11 cellular contexts compared by ENCODE assay signal in the genomic region with DNA sequence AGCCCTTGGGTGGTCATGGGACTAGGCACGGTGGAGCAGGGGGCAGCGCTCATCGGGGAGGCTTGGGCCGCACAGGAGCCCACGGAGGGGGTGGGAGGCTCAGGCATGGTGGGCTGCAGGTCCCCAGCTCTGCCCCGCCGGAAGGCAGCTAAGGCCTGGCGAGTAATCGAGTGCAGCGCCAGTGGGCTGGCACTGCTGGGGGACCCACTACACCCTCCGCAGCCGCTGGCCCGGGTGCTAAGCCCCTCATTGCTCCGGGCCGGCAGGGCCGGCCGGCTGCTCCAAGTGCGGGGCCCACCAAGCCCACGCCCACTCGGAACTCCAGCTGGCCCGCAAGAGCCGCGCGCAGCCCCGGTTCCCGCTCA. TPM values are rescaled to one million over a fixed set of nuclear protein-coding genes. Genes with fewer than 3 reads are reported as not detected.
"Had no signal": no experiment of that assay in that cellular context is flagged by ENCODE, and none has a peak within 500 bp of the region (broad histone marks: within the 10 kb centered on the region; RNA-seq: fewer than 3 reads in every experiment).

No MANE protein-coding gene starts in this region.

RNA-seq across cellular contexts. Expression of a gene that starts 36.4 kb away (rescaled TPM):
- total RNA-seq: activated CD8-positive, alpha-beta T cell treated with anti-CD3 and anti-CD28 coated beads for 36 hours; activated naive CD4-positive, alpha-beta T cell treated with anti-CD3 and anti-CD28 coated beads for 36 hours; activated naive CD8-positive, alpha-beta T cell treated with anti-CD3 and anti-CD28 coated beads for 36 hours; activated T-cell treated with anti-CD3 and anti-CD28 coated beads, Interleukin-2, amount 50 U/mL, for 4 hours; activated T-helper 17 cell treated with anti-CD3 and anti-CD28 coated beads, Interleukin-2, amount 50 U/mL, for 72 hours; body of pancreas; dermis blood vessel endothelial cell; foreskin keratinocyte; T-cell; T-helper 2 cell treated with Interferon-gamma antibody and Interleukin-4, amounts not matched to agents 100 ng/mL and 5 ng/mL, for 36 hours; WTC11 had no signal
- polyA plus RNA-seq: foreskin keratinocyte had no signal

RNA-seq across cellular contexts. Expression of a gene that starts 52.0 kb away (rescaled TPM):
- total RNA-seq: body of pancreas had no signal
